In the genomic region with DNA sequence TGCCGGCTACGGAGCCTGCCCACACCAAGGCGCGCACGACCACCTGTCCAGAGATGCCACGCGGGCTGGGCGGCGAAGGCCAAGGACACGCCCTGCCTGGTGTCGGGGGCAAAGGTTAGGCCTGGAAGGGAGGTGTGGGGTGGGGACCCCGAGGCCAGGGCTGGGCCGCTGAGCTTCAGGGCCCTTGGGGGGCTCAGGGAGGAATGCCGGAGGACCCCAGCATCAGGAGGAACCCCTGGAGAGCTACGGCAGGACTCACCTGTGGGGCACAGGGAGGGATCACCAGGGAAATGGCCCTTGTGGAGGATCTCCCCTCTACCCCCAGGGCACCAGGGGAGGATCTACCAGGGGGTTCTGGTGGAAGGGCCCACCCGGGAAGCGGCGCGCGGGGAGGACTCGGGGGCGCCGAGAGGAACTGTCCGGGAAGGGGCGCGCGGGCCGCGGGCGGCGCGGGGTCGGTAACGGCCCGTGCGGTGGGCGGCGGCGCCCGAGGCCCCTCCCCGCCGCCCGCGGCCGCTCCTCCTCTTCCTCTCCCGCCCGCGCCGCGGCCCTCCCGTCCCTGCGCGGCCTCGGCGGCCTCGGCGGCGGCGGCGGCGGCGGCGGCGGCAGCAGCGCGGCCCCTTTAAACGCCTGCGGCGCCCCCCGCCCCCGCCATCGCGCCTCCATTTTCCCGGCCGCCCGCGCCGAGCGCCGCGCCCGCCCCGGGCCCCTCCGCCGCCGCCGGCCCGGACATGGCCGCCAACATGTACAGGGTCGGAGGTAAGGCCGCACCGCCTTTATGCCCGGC, we compare ENCODE assay signal across 1 cellular context.
TF ChIP-seq lines count a peak whose summit lies in the region.

MTA1 (plus strand) TSS at position 523 of the 787 bp plus-strand sequence; CDS start at position 732, 209 bp downstream.

TF ChIP-seq in endothelial cell of umbilical vein, 7 proteins besides CTCF, POLR2A, EP300 and RAD21 (continued from another document):
- no peak for TF ChIP-seq FOS (IDR thresholded peaks at IDR 0.05; ENCODE audit: borderline replicate concordance, insufficient read depth, low read length)
